25 cellular contexts compared by ENCODE assay signal in genomic region chr2:71481111-71481510, GRCh38. TPM values are rescaled to one million over a fixed set of nuclear protein-coding genes. Genes with fewer than 3 reads are reported as not detected.
"Had no signal": no experiment of that assay in that cellular context is flagged by ENCODE, and none has a peak within 500 bp of the region (broad histone marks: within the 10 kb centered on the region; RNA-seq: fewer than 3 reads in every experiment).

No MANE protein-coding gene starts in this region.

- H3K4me3 ChIP-seq: neural progenitor cell, pancreas, psoas muscle, right lobe of liver, skin epidermis, smooth muscle cell, stomach, thoracic aorta, thyroid gland, tibial nerve, upper lobe of left lung, vagina had no signal

- H3K9me3 ChIP-seq: pancreas, psoas muscle, right lobe of liver, stomach, thoracic aorta, thyroid gland, upper lobe of left lung, vagina had no signal

- DNase-seq: naive thymus-derived CD4-positive, alpha-beta T cell; natural killer cell; nucleus accumbens; pancreas; psoas muscle; right cardiac atrium; right lobe of liver; stimulated activated CD4-positive, alpha-beta T cell treated with anti-CD3 and anti-CD28 coated beads, Interleukin-15, amount 100 ng/mL, for 24 hours; stimulated activated CD4-positive, alpha-beta T cell treated with anti-CD3 and anti-CD28 coated beads, Interleukin-2, amount 100 ng/mL, for 24 hours; stimulated activated CD4-positive, alpha-beta T cell treated with anti-CD3 and anti-CD28 coated beads, Interleukin-2, amount 100 ng/mL, for 48 hours; stimulated activated CD4-positive, alpha-beta T cell treated with anti-CD3 and anti-CD28 coated beads, Interleukin-4, amount 100 ng/mL, for 24 hours; stimulated activated naive B cell treated with anti-CD40 and anti-IgM and Interleukin-4, amounts not matched to agents 10 μg/mL and 1 μg/mL and 100 μg/mL, for 72 hours; stimulated activated naive CD4-positive, alpha-beta T cell treated with Interleukin-2 at 50 U/mL for 16 hours; stomach; thyroid gland; trophoblast cell; upper lobe of left lung had no signal

- H3K27me3 ChIP-seq: neural progenitor cell, pancreas, right lobe of liver, stomach, thyroid gland, tibial nerve, upper lobe of left lung, vagina had no signal

- H3K36me3 ChIP-seq: neural progenitor cell, pancreas, right lobe of liver, thoracic aorta, thyroid gland, tibial nerve, vagina had no signal

- FAIRE-seq: pancreas, urothelium cell line had no signal

- H3K9ac ChIP-seq: neural progenitor cell had no signal

- H3K4me1 ChIP-seq: pancreas, stomach, thyroid gland, tibial nerve, vagina had no signal

- H3K27ac ChIP-seq: neural progenitor cell, pancreas, right lobe of liver, skin epidermis, stomach, thoracic aorta, thyroid gland, tibial nerve, upper lobe of left lung, vagina had no signal

- H3K4me2 ChIP-seq: neural progenitor cell, smooth muscle cell had no signal

- ATAC-seq: naive thymus-derived CD4-positive, alpha-beta T cell; natural killer cell; pancreas; psoas muscle; right cardiac atrium; right lobe of liver; stimulated activated effector memory CD8-positive, alpha-beta T cell treated with anti-CD3 and anti-CD28 coated beads, Interleukin-12 subunit alpha, Interleukin-12 subunit beta, amount 100 ng/mL, for 72 hours; stimulated activated naive B cell treated with anti-CD40 and anti-IgM and Interleukin-4, amounts not matched to agents 10 μg/mL and 1 μg/mL and 100 μg/mL, for 72 hours had no signal

RNA-seq across cellular contexts. Expression of gene DYSF, which starts 27.8 kb away (rescaled TPM):
- polyA plus RNA-seq: naive thymus-derived CD4-positive, alpha-beta T cell had no signal
